8 cellular contexts compared by ENCODE assay signal in the genomic region with DNA sequence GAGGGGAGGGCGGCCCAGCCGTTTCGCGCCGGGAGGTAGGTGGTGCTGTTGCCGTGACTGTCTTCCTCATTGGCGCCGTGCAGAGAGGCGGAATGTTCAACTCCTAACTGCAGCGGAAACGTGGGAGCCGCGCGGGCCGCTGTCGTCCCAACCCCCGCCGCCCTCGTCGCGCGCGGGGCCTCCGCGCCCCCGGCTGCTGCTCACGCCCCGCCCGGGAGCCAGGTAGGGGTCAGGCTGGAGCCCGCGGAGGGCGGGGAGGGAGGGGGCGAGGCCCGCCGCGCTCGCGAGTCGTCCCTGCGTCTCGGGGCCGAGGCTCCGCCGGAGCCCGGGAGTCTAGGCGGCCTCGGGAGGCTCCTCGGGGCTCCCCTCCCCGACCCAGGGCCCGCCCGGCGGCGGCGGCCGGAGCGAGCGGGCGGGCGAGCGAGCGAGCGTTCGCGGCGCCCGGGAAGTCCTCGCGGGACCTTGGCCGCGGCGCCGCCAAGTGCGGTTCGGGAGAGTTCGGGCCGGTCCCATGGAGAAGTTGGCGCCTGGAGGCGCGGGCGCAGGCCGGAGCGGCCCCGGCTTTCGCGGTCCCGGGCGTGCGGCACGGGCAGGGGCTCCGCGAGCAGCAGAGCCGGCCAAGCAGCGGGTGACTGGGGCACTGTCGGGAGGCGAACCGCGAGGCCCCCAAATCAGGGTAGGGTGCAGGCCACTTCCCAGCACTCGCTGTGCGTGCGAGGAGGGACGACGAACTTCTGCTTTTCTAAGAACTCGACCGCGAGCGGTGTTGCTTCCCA. TPM values are rescaled to one million over a fixed set of nuclear protein-coding genes. Genes with fewer than 3 reads are reported as not detected.
DNase-seq lines count a peak whose midpoint lies in the region; ATAC-seq, FAIRE-seq and TF ChIP-seq lines count a peak whose summit lies in the region.

A gene (plus strand): TSS at position 66 of the 776 bp plus-strand sequence. CDS start 15,186 bp downstream, outside the sequence.

- H3K9me3 Mint-ChIP-seq in neural crest cell: no peaks in the 10 kb centered on the region

- H3K9me3 ChIP-seq in tibial nerve: no peaks in the 10 kb centered on the region

- peaks cover 2% of the 10 kb centered on the region for H3K36me3 Mint-ChIP-seq in neural crest cell (ENCODE audit: low read depth)

- peak within 1 kb of the TSS; percentile 79 for H3K27ac Mint-ChIP-seq in neural crest cell (ENCODE audit: unreplicated experiment)

- DNase-seq in DMS53 (lab: John Stamatoyannopoulos, UW) (peak; percentile 90), HT-29 (ENCODE audit: low spot score) (peak; percentile 74), RCC 7860 (ENCODE audit: low spot score) (peak; percentile 68), foreskin fibroblast (peak; percentile 71 to 92), neural crest cell (ENCODE audit: low read depth, low spot score) (peak; percentile 54), tibial nerve (ENCODE audit: low spot score in 2 of 2) (peak; percentile 62 to 63)
- peak; percentile 20 for DNase-seq in activated effector memory CD4-positive, alpha-beta T cell treated with Interleukin-2 at 50 U/mL for 16 hours

- WGBS in tibial nerve, 2 donors: 1% methylated on average over 9 to 21 of the region's 106 CpGs

- no peaks in the 10 kb centered on the region for H3K27me3 ChIP-seq in tibial nerve

- H3K4me1 Mint-ChIP-seq in neural crest cell: peaks cover 25% of the 10 kb centered on the region

- H3K4me3 Mint-ChIP-seq in neural crest cell: peak within 1 kb of the TSS; percentile 91

- peaks cover 0 to 19% (median 5%) of the 10 kb centered on the region in 4 donors for H3K4me1 ChIP-seq in tibial nerve

- H3K27ac ChIP-seq in tibial nerve: peak within 1 kb of the TSS; percentile 88 to 96 (median 93)

- peak in 1 of 2 donors; percentile 74 for TF ChIP-seq EP300 in tibial nerve (IDR thresholded peaks at IDR 0.05)

- H3K27me3 Mint-ChIP-seq in neural crest cell (ENCODE audit: low read depth): peaks cover 6% of the 10 kb centered on the region

- no peaks in the 10 kb centered on the region for H3K36me3 ChIP-seq in tibial nerve

- FAIRE-seq in RCC 7860 (lab: Jason Lieb, UNC): no peak

- TF ChIP-seq CTCF in foreskin fibroblast (IDR thresholded peaks at IDR 0.05; ENCODE audit: low read depth, low read length): peak; percentile 24
- TF ChIP-seq CTCF in neural crest cell (conservative IDR thresholded peaks at IDR 0.05): peak; percentile 51
- peak; percentile 20 to 68 (median 35) for TF ChIP-seq CTCF in tibial nerve (IDR thresholded peaks at IDR 0.05)

- H3K4me3 ChIP-seq in foreskin fibroblast (ENCODE audit: low read depth in 1 of 2, low read length in 2 of 2) (peak within 1 kb of the TSS; percentile 67 to 81), tibial nerve (peak within 1 kb of the TSS; percentile 72 to 91 (median 86))

- peak; percentile 62 for ATAC-seq in GM21360 (IDR thresholded peaks at IDR 0.05; ENCODE audit: unreplicated experiment)

- TF ChIP-seq POLR2A in tibial nerve (IDR thresholded peaks at IDR 0.05): peak in 1 of 2 donors; percentile 64

RNA-seq across cellular contexts. Expression of the gene that starts here (rescaled TPM):
- 17.4 and 18.4 TPM in 2 replicates for total RNA-seq in HT-29 (2014; rRNA removed; shearing (Covaris generic))
- total RNA-seq in neural crest cell (27.6 and 28.5 TPM in 2 replicates), tibial nerve (10 to 100 TPM; 21.9 to 32.6 (median 23.2) TPM)

Comparison
In these comparisons a context has a peak if more than half of its experiments do, and no peak if none do; other contexts are left out.
1. Peak in every context shown above with its lines: DNase-seq, ATAC-seq, H3K4me3 ChIP-seq and H3K27ac ChIP-seq.
2. DNase-seq: peak in every context shown above with its lines; median percentile 90 in DMS53; 82 in foreskin fibroblast; 74 in HT-29; 68 in RCC 7860; 62 in tibial nerve; 54 in neural crest cell; 20 in activated effector memory CD4-positive, alpha-beta T cell treated with Interleukin-2 at 50 U/mL for 16 hours.